ENCODE assay signal across 16 cellular contexts in the genomic region with DNA sequence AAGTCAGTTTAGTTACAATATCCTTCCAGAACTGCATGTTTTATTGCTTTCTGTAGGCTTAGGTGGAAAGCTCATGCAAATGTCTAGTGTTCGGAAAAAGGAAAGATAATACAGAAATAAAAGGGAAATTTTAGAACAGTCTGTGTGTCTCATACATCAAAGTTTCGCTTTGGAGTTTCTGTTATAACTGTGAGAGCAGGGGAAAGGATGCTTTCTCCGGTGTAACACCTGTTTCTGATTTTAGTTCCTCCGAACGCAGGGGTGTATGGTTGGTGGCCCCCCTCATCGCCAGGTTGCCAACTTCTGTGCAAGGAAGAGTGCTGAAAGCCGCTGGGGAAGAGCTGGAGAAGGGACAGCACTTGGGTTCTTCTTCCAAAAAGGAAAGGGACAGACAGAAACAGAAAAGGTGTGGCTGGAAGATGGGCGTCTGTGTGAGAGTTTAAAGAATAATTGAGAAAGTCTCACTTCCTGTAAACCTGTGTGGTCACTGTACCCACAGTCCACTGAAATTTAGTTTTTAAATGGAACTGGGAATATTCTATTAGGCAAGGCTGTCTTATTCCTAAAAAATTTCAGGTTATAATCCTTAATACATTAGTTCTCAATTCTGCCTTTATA.
A peak's percentile ranks its signal among the peaks of the same experiment; 100 is the strongest.
DNase-seq lines count a peak whose midpoint lies in the region; ATAC-seq lines count a peak whose summit lies in the region.
"Had no signal": no experiment of that assay in that cellular context is flagged by ENCODE, and none has a peak within 500 bp of the region (broad histone marks: within the 10 kb centered on the region; RNA-seq: fewer than 3 reads in every experiment).

No MANE protein-coding gene starts in this region.

- H3K4me1 Mint-ChIP-seq in stimulated activated naive B cell treated with anti-CD40 and anti-IgM and Interleukin-4, amounts not matched to agents 10 μg/mL and 1 μg/mL and 100 μg/mL, for 72 hours: peaks cover 16 to 29% of the 10 kb centered on the region in 2 donors

- ATAC-seq in GM18909 (IDR thresholded peaks at IDR 0.05; ENCODE audit: poor library complexity, unreplicated experiment): peak; percentile 60
- peak; percentile 69 for ATAC-seq in GM21723 (IDR thresholded peaks at IDR 0.05; ENCODE audit: unreplicated experiment)
- peak; percentile 58 for ATAC-seq in HG03432 (IDR thresholded peaks at IDR 0.05; ENCODE audit: unreplicated experiment)
- peak in 1 of 2 donors; percentile 7 for ATAC-seq in stimulated activated naive B cell treated with anti-CD40 and anti-IgM and Interleukin-4, amounts not matched to agents 10 μg/mL and 1 μg/mL and 100 μg/mL, for 72 hours (replicated peaks)
- ATAC-seq: body of pancreas, HepG2, T-helper 17 cell had no signal

- peak overlapping the region; percentile 14 for H3K27ac Mint-ChIP-seq in stimulated activated naive B cell treated with anti-CD40 and anti-IgM and Interleukin-4, amounts not matched to agents 10 μg/mL and 1 μg/mL and 100 μg/mL, for 72 hours
- H3K27ac Mint-ChIP-seq: T-helper 17 cell had no signal

- no peak for DNase-seq in stimulated activated naive B cell treated with anti-CD40 and anti-IgM and Interleukin-4, amounts not matched to agents 10 μg/mL and 1 μg/mL and 100 μg/mL, for 72 hours
- DNase-seq in NCI-H1694 treated with DMSO at 0.1 percent for 48 hours (lab: John Stamatoyannopoulos, UW): no peak
- no peak for DNase-seq in activated CD4-positive, alpha-beta T cell treated with anti-CD3 and anti-CD28 coated beads, Interleukin-2, amount 50 U/mL, for 1 hour
- no peak for DNase-seq in activated naive CD4-positive, alpha-beta T cell treated with Interleukin-2 at 50 U/mL for 16 hours
- DNase-seq: activated CD4-positive, alpha-beta T cell treated with anti-CD3 and anti-CD28 coated beads, Interleukin-2, amount 50 U/mL, for 4 hours; body of pancreas; midbrain; NCI-H1048; posterior cingulate gyrus; stimulated activated CD4-positive, alpha-beta T cell treated with anti-CD3 and anti-CD28 coated beads, Interleukin-12 subunit alpha, Interleukin-12 subunit beta, amount 100 ng/mL, for 4 hours; T-helper 17 cell; testis had no signal

- no peaks in the 10 kb centered on the region for H3K27me3 Mint-ChIP-seq in stimulated activated naive B cell treated with anti-CD40 and anti-IgM and Interleukin-4, amounts not matched to agents 10 μg/mL and 1 μg/mL and 100 μg/mL, for 72 hours

- no peaks in the 10 kb centered on the region for H3K9me3 Mint-ChIP-seq in stimulated activated naive B cell treated with anti-CD40 and anti-IgM and Interleukin-4, amounts not matched to agents 10 μg/mL and 1 μg/mL and 100 μg/mL, for 72 hours

- peak overlapping the region in 1 of 2 donors; percentile 72 for H3K4me3 Mint-ChIP-seq in stimulated activated naive B cell treated with anti-CD40 and anti-IgM and Interleukin-4, amounts not matched to agents 10 μg/mL and 1 μg/mL and 100 μg/mL, for 72 hours
- H3K4me3 Mint-ChIP-seq: T-helper 17 cell had no signal

- peaks cover 8% of the 10 kb centered on the region in 2 donors for H3K36me3 Mint-ChIP-seq in stimulated activated naive B cell treated with anti-CD40 and anti-IgM and Interleukin-4, amounts not matched to agents 10 μg/mL and 1 μg/mL and 100 μg/mL, for 72 hours
